ENCODE assay signal across 1 cellular context in the genomic region with DNA sequence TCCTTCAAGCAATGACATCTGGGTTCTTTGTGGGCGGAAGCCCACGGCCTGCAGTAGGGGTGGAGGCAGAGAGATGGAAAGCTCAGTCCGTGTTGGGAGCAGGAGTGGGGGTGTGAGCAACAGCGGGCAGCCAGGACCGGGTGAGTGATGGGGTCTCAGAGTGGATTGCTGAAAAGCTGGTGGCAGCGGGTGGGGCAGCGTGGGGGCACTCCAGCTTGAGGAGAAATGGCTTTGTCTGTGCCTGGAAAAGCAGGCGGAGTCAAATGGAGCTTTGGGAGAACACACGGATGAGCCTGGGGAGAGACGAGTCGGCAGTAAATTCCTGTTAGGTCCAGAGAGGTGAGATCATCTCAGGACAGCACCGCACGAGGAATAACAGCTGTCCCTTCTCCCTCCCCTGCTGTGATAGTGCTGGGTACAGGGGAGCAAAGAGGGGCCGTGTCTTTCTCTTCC.
TF ChIP-seq lines count a peak whose summit lies in the region.

No MANE protein-coding gene starts in this region.

TF ChIP-seq in GM23338, 12 proteins besides CTCF, POLR2A, EP300 and RAD21 (continued from another document):
- TF ChIP-seq EZH2 (IDR thresholded peaks at IDR 0.05; ENCODE audit: low read depth, unreplicated experiment): no peak
- no peak for TF ChIP-seq ZNF331 (CRISPR knock-in tag; IDR thresholded peaks at IDR 0.05; ENCODE audit: low read depth)
